24 cellular contexts compared by ENCODE assay signal in genomic region chr9:26043431-26043830, GRCh38.
"Had no signal": no experiment of that assay in that cellular context is flagged by ENCODE, and none has a peak within 500 bp of the region (broad histone marks: within the 10 kb centered on the region; RNA-seq: fewer than 3 reads in every experiment).

No MANE protein-coding gene starts in this region.

- H3K79me2 ChIP-seq: parathyroid adenoma had no signal

- ATAC-seq: natural killer cell; right cardiac atrium; stimulated activated effector memory CD8-positive, alpha-beta T cell treated with anti-CD3 and anti-CD28 coated beads, Interleukin-12 subunit alpha, Interleukin-12 subunit beta, amount 100 ng/mL, for 72 hours had no signal

- H3K9me3 ChIP-seq: uterus had no signal

- H3K27ac ChIP-seq: neural progenitor cell, parathyroid adenoma, uterus had no signal

- H3K4me2 ChIP-seq: neural progenitor cell had no signal

- H3K9ac ChIP-seq: neural progenitor cell, parathyroid adenoma had no signal

- FAIRE-seq: colon, kidney had no signal

- H3K36me3 ChIP-seq: neural progenitor cell had no signal

- H3K4me3 ChIP-seq: neural progenitor cell, uterus had no signal

- H3K4me1 ChIP-seq: neural progenitor cell, parathyroid adenoma, uterus had no signal

- H3K27me3 ChIP-seq: neural progenitor cell, uterus had no signal

- DNase-seq: activated CD4-positive, alpha-beta T cell treated with anti-CD3 and anti-CD28 coated beads for 48 hours; activated CD4-positive, alpha-beta T cell treated with anti-CD3 and anti-CD28 coated beads, Interleukin-2, amount 50 U/mL, for 48 hours; activated CD8-positive, alpha-beta memory T cell treated with anti-CD3 and anti-CD28 coated beads for 24 hours; activated effector memory CD4-positive, alpha-beta T cell treated with Interleukin-2 at 50 U/mL for 16 hours; activated naive CD4-positive, alpha-beta T cell treated with Interleukin-2 at 50 U/mL for 16 hours; anterior cingulate cortex; effector CD8-positive, alpha-beta T cell; erythroblast; head of caudate nucleus; hippocampal formation; immature natural killer cell; kidney; midbrain; natural killer cell; occipital lobe; right cardiac atrium; stimulated activated CD4-positive, alpha-beta T cell treated with anti-CD3 and anti-CD28 coated beads, Interleukin-2, amount 100 ng/mL, for 48 hours; substantia nigra; T-helper 1 cell; uterus had no signal

- H2AFZ ChIP-seq: neural progenitor cell, parathyroid adenoma had no signal
